ENCODE assay signal across 8 cellular contexts in the genomic region with DNA sequence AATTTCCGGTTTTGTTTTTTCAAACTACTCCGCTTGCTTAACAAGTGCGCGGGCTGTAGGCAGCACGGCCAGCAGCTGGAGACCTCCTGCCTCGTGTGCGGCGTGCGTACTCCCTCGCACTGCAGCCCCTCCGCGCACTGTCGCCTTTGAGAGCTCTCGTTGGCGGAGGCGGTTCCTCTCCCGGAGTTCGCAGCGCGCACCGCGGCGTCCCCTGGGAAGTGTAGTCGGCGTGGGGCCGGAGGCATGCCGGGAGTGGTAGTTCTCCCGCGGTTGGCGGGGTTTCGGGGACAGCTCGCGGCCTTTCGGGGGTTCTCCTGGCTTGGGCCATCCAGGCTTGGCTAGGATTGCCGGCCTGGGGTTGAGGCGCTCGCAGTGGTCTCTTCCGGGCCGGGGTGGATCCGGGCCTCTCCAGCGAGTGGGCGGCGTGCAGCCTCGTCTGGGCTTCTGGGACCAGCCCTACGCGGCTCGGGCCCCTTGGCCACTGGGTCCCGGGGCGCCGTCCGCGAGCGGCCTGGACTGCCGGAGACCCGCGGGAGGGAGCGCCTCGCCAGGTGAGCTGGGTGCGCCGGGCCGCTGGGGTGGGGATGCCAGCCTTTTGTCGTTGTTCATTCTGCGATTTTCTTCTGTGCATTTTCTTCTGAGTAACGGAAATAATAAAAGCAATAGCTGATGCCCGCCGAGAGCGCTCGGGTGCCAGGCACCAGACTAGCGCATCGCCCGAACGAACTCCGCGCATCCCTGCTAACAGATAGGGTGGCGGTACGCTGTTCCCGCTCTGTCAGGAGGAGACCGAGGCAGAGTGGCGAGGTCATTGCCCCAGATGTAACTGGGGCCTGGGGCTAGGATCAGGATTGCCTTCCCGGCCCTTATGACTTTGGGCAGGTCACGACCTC. TPM values are rescaled to one million over a fixed set of nuclear protein-coding genes. Genes with fewer than 3 reads are reported as not detected.
DNase-seq lines count a peak whose midpoint lies in the region; ATAC-seq and TF ChIP-seq lines count a peak whose summit lies in the region.

A gene (plus strand): TSS at position 258 of the 893 bp plus-strand sequence. CDS start 1,696 bp downstream, outside the sequence.

- POLR2A ChIA-PET in naive thymus-derived CD8-positive, alpha-beta T cell (lab: Charles Lee), result interaction anchor here (0.5 to 2.9 kb wide), 13 partner anchors 13 to 563 kb away, joined by 3 to 35 read pairs (median 6); a partner anchor contains a TSS

- DNase-seq in CD14-positive monocyte (ENCODE audit: low spot score) (peak; percentile 62), OCI-M2 (lab: John Stamatoyannopoulos, UW; ENCODE audit: unreplicated experiment) (peak; percentile 69), activated gamma-delta T cell treated with Interleukin-2 at 50 U/mL for 16 hours (peak; percentile 83), fibroblast of the aortic adventitia (ENCODE audit: low read depth) (peak; percentile 84)
- peak; percentile 79 to 92 (median 87) for DNase-seq in naive thymus-derived CD8-positive, alpha-beta T cell
- peak; percentile 73 for DNase-seq in stimulated activated CD8-positive, alpha-beta memory T cell treated with anti-CD3 and anti-CD28 coated beads, Interleukin-7, amount 100 ng/mL, for 24 hours (ENCODE audit: low read depth)

- intact Hi-C loops in CD14-positive monocyte (cut with micrococcal nuclease), result loop anchor here (10.0 kb wide), 2 partner anchors 106 to 326 kb away; a partner anchor contains a TSS

- peaks cover 42 to 83% (median 69%) of the 10 kb centered on the region in 7 donors for H3K9me3 Mint-ChIP-seq in CD14-positive monocyte
- peaks cover 0 to 34% (median 24%) of the 10 kb centered on the region in 9 donors for H3K9me3 Mint-ChIP-seq in naive thymus-derived CD8-positive, alpha-beta T cell

- peak within 1 kb of the TSS in 5 of 7 donors; percentile 20 to 63 (median 51) for H3K27ac Mint-ChIP-seq in CD14-positive monocyte
- peak within 1 kb of the TSS; percentile 79 to 97 (median 94) for H3K27ac Mint-ChIP-seq in naive thymus-derived CD8-positive, alpha-beta T cell

- peaks cover 11% of the 10 kb centered on the region for H3K4me1 Mint-ChIP-seq in CD14-positive monocyte
- H3K4me1 Mint-ChIP-seq in naive thymus-derived CD8-positive, alpha-beta T cell, result peaks cover 13 to 39% (median 29%) of the 10 kb centered on the region in 4 donors

- TF ChIP-seq CTCF in CD14-positive monocyte (IDR thresholded peaks at IDR 0.05), result no peak
- TF ChIP-seq CTCF in fibroblast of the aortic adventitia (IDR thresholded peaks at IDR 0.05; ENCODE audit: insufficient read depth, low read length), result no peak

- ATAC-seq in HG02588 (IDR thresholded peaks at IDR 0.05; ENCODE audit: unreplicated experiment), result peak; percentile 50
- peak; percentile 98 for ATAC-seq in naive thymus-derived CD8-positive, alpha-beta T cell
- no peak for ATAC-seq in HG03565 (IDR thresholded peaks at IDR 0.05; ENCODE audit: unreplicated experiment)

- H3K4me3 ChIP-seq in fibroblast of the aortic adventitia (ENCODE audit: low read depth, low read length), result peak within 1 kb of the TSS; percentile 86

- H3K27me3 Mint-ChIP-seq in CD14-positive monocyte (ENCODE audit: low read depth in 3 of 3), result peaks cover 3 to 6% (median 3%) of the 10 kb centered on the region in 3 donors
- peaks cover 0 to 9% (median 3%) of the 10 kb centered on the region in 5 donors for H3K27me3 Mint-ChIP-seq in naive thymus-derived CD8-positive, alpha-beta T cell

- H3K36me3 Mint-ChIP-seq in CD14-positive monocyte, result peaks cover 15 to 33% of the 10 kb centered on the region in 2 donors
- peaks cover 22 to 40% (median 29%) of the 10 kb centered on the region in 3 donors for H3K36me3 Mint-ChIP-seq in naive thymus-derived CD8-positive, alpha-beta T cell

- peak within 1 kb of the TSS; percentile 93 for H3K4me3 Mint-ChIP-seq in CD14-positive monocyte
- peak within 1 kb of the TSS; percentile 89 to 97 (median 96) for H3K4me3 Mint-ChIP-seq in naive thymus-derived CD8-positive, alpha-beta T cell

RNA-seq across cellular contexts. Expression of the gene that starts here (rescaled TPM):
- polyA plus RNA-seq in CD14-positive monocyte, result under 1 TPM; 0.25 to 0.31 TPM
- 8.6 and 10.5 TPM in 2 replicates for total RNA-seq in fibroblast of the aortic adventitia (ENCODE audit: low replicate concordance)
- total RNA-seq in naive thymus-derived CD8-positive, alpha-beta T cell, result 10 to 100 TPM; 12.3 to 12.6 TPM
- polyA plus RNA-seq in naive thymus-derived CD8-positive, alpha-beta T cell, result 1 to 10 TPM; 1.1 to 1.8 (median 1.6) TPM

Comparison
In these comparisons a context has a peak if more than half of its experiments do, and no peak if none do; other contexts are left out.
1. Peak in DNase-seq in CD14-positive monocyte; RNA of the gene not detected or under 1 TPM.